Comparison of ENCODE assay signal across 10 cellular contexts in genomic region chr6:11714116-11714797, GRCh38.
DNase-seq lines count a peak whose midpoint lies in the region; ATAC-seq lines count a peak whose summit lies in the region.
"Had no signal": no experiment of that assay in that cellular context is flagged by ENCODE, and none has a peak within 500 bp of the region (broad histone marks: within the 10 kb centered on the region; RNA-seq: fewer than 3 reads in every experiment).

No MANE protein-coding gene starts in this region.

- DNase-seq in activated T-cell treated with anti-CD3 and anti-CD28 coated beads for 24 hours (ENCODE audit: low read depth), result peak; percentile 41
- DNase-seq in stimulated activated CD4-positive, alpha-beta T cell treated with anti-CD3 and anti-CD28 coated beads, Interleukin-2, amount 100 ng/mL, for 24 hours, result peak; percentile 42 to 44
- no peak for DNase-seq in activated gamma-delta T cell (lab: John Stamatoyannopoulos, UW)
- DNase-seq in NCI-H510A (lab: John Stamatoyannopoulos, UW), result no peak
- DNase-seq in HUDEP-2 (lab: John Stamatoyannopoulos, UW; ENCODE audit: unreplicated experiment in 76 of 76), result no peak
- DNase-seq in NCI-H446 treated with DMSO at 0.1 percent for 48 hours (lab: John Stamatoyannopoulos, UW), result no peak
- DNase-seq: caudate nucleus, right cardiac atrium had no signal

- ATAC-seq in GM19043 (IDR thresholded peaks at IDR 0.05; ENCODE audit: low read depth, unreplicated experiment) (peak; percentile 46), HG02884 (IDR thresholded peaks at IDR 0.05; ENCODE audit: unreplicated experiment) (peak; percentile 42)
- ATAC-seq: right cardiac atrium had no signal

Comparison
In these comparisons a context has a peak if more than half of its experiments do, and no peak if none do; other contexts are left out.
1. DNase-seq: peak in activated T-cell treated with anti-CD3 and anti-CD28 coated beads for 24 hours (single experiment) and stimulated activated CD4-positive, alpha-beta T cell treated with anti-CD3 and anti-CD28 coated beads, Interleukin-2, amount 100 ng/mL, for 24 hours (2 of 2); none in activated gamma-delta T cell (single experiment), NCI-H510A (single experiment), HUDEP-2 (0 of 76) and NCI-H446 treated with DMSO at 0.1 percent for 48 hours (single experiment).